31 cellular contexts compared by ENCODE assay signal in the genomic region with DNA sequence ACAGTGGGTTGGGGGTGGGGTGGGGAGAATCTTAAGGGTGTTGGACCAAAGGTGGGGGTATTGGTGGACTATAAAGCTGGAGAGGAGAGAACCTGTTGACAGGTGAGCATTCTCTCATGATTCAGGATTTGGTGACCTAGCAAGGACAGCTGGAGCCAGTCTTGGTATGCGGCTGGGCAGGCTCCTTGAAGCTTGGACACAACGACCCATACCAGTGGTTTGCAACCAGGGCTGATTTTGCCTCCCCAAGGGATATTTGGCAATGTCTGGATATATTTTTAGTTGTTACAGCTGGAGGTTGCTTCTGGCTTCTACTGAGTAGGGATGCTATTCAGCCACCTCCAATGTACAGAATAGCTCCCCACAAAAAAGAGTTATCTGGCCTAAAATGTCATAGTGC. TPM values are rescaled to one million over a fixed set of nuclear protein-coding genes. Genes with fewer than 3 reads are reported as not detected.
"Had no signal": no experiment of that assay in that cellular context is flagged by ENCODE, and none has a peak within 500 bp of the region (broad histone marks: within the 10 kb centered on the region; RNA-seq: fewer than 3 reads in every experiment).

No MANE protein-coding gene starts in this region.

- H3K36me3 ChIP-seq: ascending aorta, cardiac muscle cell had no signal

- H3K27me3 ChIP-seq: ascending aorta, cardiac muscle cell had no signal

- DNase-seq: activated B cell treated with CpG ODN at 0.5 μM for 24 hours; activated CD4-positive, alpha-beta memory T cell treated with anti-CD3 and anti-CD28 coated beads, Interleukin-2, amount 10 ng/mL, durations not matched to agents 7 days and 5 days; activated CD4-positive, alpha-beta T cell treated with anti-CD3 and anti-CD28 coated beads for 4 hours; activated CD4-positive, alpha-beta T cell treated with anti-CD3 and anti-CD28 coated beads, Interleukin-2, amount 10 ng/mL, durations not matched to agents 24 days and 14 days; activated CD4-positive, alpha-beta T cell treated with anti-CD3 and anti-CD28 coated beads, Interleukin-2, amount 50 U/mL, for 1 hour; activated CD4-positive, alpha-beta T cell treated with anti-CD3 and anti-CD28 coated beads, Interleukin-2, amount 50 U/mL, for 4 hours; activated CD4-positive, CD25-positive, alpha-beta regulatory T cell treated with anti-CD3 and anti-CD28 coated beads, Interleukin-2, amount 50 U/mL, for 72 hours; activated CD8-positive, alpha-beta memory T cell treated with anti-CD3 and anti-CD28 coated beads for 24 hours; activated CD8-positive, alpha-beta memory T cell treated with anti-CD3 and anti-CD28 coated beads, Interleukin-2, amount 10 ng/mL, durations not matched to agents 7 days and 5 days; activated CD8-positive, alpha-beta memory T cell treated with anti-CD3 and anti-CD28 coated beads, Interleukin-2, amount 50 U/mL, for 48 hours; activated CD8-positive, alpha-beta T cell treated with anti-CD3 and anti-CD28 coated beads, Interleukin-2, amount 10 ng/mL, durations not matched to agents 7 days and 5 days; activated effector memory CD4-positive, alpha-beta T cell treated with Interleukin-2 at 50 U/mL for 16 hours; activated gamma-delta T cell; activated naive CD4-positive, alpha-beta T cell treated with anti-CD3 and anti-CD28 coated beads, Interleukin-2, amount 10 ng/mL, durations not matched to agents 7 days and 5 days; activated naive CD4-positive, alpha-beta T cell treated with Interleukin-2 at 50 U/mL for 16 hours; activated naive CD8-positive, alpha-beta T cell treated with anti-CD3 and anti-CD28 coated beads, Interleukin-2, amount 10 ng/mL, durations not matched to agents 7 days and 5 days; activated naive CD8-positive, alpha-beta T cell treated with anti-CD3 and anti-CD28 coated beads, Interleukin-2, amount 50 U/mL, for 24 hours; activated T-cell treated with anti-CD3 and anti-CD28 coated beads, Interleukin-2, amount 50 U/mL, for 24 hours; activated T-cell treated with anti-CD3 and anti-CD28 coated beads, Interleukin-2, amount 50 U/mL, for 48 hours; amygdala; anterior cingulate cortex; caudate nucleus; T-cell; T-helper 2 cell; T-helper 9 cell had no signal

- H3K9me3 ChIP-seq: ascending aorta had no signal

- H3K27ac ChIP-seq: ascending aorta, cardiac muscle cell, VCaP had no signal

- H3K4me3 ChIP-seq: ascending aorta, cardiac muscle cell had no signal

RNA-seq across cellular contexts. Expression of gene ACCSL, which starts 53.3 kb away (rescaled TPM):
- total RNA-seq: activated B cell treated with CpG ODN at 0.5 μM for 24 hours; activated CD4-positive, alpha-beta memory T cell treated with anti-CD3 and anti-CD28 coated beads, Interleukin-2, amount 10 ng/mL, durations not matched to agents 7 days and 5 days; activated CD4-positive, alpha-beta T cell treated with anti-CD3 and anti-CD28 coated beads, Interleukin-2, amount 10 ng/mL, durations not matched to agents 24 days and 14 days; activated CD8-positive, alpha-beta memory T cell treated with anti-CD3 and anti-CD28 coated beads, Interleukin-2, amount 10 ng/mL, durations not matched to agents 7 days and 5 days; activated CD8-positive, alpha-beta T cell treated with anti-CD3 and anti-CD28 coated beads, Interleukin-2, amount 10 ng/mL, durations not matched to agents 7 days and 5 days; activated naive CD8-positive, alpha-beta T cell treated with anti-CD3 and anti-CD28 coated beads, Interleukin-2, amount 10 ng/mL, durations not matched to agents 7 days and 5 days; activated T-helper 2 cell treated with anti-CD3 and anti-CD28 coated beads, Interferon-gamma antibody, Interleukin-2, Interleukin-4, amounts not matched to agents 10 μg/mL and 5 μg/mL and 100 μg/mL, durations not matched to agents 14 hours and 24 hours and 36 hours; ascending aorta; bronchial epithelial cell; cardiac muscle cell; T-cell had no signal
- polyA plus RNA-seq: adipose tissue, cardiac muscle cell had no signal
